In genomic region chrX:72943033-72943818, GRCh38 we compare ENCODE assay signal across 16 cellular contexts. TPM values are rescaled to one million over a fixed set of nuclear protein-coding genes. Genes with fewer than 3 reads are reported as not detected.
DNase-seq lines count a peak whose midpoint lies in the region; ATAC-seq and TF ChIP-seq lines count a peak whose summit lies in the region.
"Not testable (repeated sequence)": the region's sequence is repeated elsewhere in the genome, so short reads cannot be mapped to it uniquely, and the experiment has no call there.
"Had no signal": no experiment of that assay in that cellular context is flagged by ENCODE, and none has a peak within 500 bp of the region (broad histone marks: within the 10 kb centered on the region; RNA-seq: fewer than 3 reads in every experiment).

No MANE protein-coding gene starts in this region.

- POLR2A ChIA-PET in Panc1 (lab: Charles Lee); naive thymus-derived CD8-positive, alpha-beta T cell (lab: Charles Lee): not testable (repeated sequence)

- ATAC-seq in DND-41 (ENCODE audit: insufficient read depth, low read depth) (peak; percentile 80), GM19023 (IDR thresholded peaks at IDR 0.05; ENCODE audit: unreplicated experiment) (peak; percentile 58), GM21390 (IDR thresholded peaks at IDR 0.05; ENCODE audit: unreplicated experiment) (peak; percentile 73), HG02763 (IDR thresholded peaks at IDR 0.05; ENCODE audit: unreplicated experiment) (peak; percentile 70), HG03159 (IDR thresholded peaks at IDR 0.05; ENCODE audit: unreplicated experiment) (peak; percentile 59), Panc1 (0 out of 2 replicates have a peak, but pooled peaks have one; percentile 46), body of pancreas (peak; percentile 67)
- peak; percentile 86 to 87 for ATAC-seq in naive thymus-derived CD8-positive, alpha-beta T cell

- not testable (repeated sequence) for H3K9me3 ChIP-seq in DND-41 (ENCODE audit: insufficient read depth, low read length, severe bottlenecking); Panc1 (ENCODE audit: control insufficient read depth, insufficient read depth, low read depth, low read length); body of pancreas

- not testable (repeated sequence) for H3K27me3 ChIP-seq in DND-41 (ENCODE audit: insufficient read depth, low read length, poor library complexity); Panc1 (ENCODE audit: control insufficient read depth, insufficient read depth, low read length); body of pancreas

- H3K9me3 Mint-ChIP-seq in naive thymus-derived CD8-positive, alpha-beta T cell: not testable (repeated sequence)

- not testable (repeated sequence) for H3K27ac Mint-ChIP-seq in naive thymus-derived CD8-positive, alpha-beta T cell

- H3K27me3 Mint-ChIP-seq in naive thymus-derived CD8-positive, alpha-beta T cell: not testable (repeated sequence)

- not testable (repeated sequence) for H3K4me3 Mint-ChIP-seq in naive thymus-derived CD8-positive, alpha-beta T cell

- not testable (repeated sequence) for H3K36me3 ChIP-seq in DND-41 (ENCODE audit: insufficient read depth, low read length); Panc1 (ENCODE audit: control insufficient read depth, insufficient read depth, low read length); body of pancreas (replicated peaks in 1 of 2; ENCODE audit: insufficient read depth in 1 of 2, low read depth in 2 of 2)

- not testable (repeated sequence) for H2AFZ ChIP-seq in DND-41 (ENCODE audit: low read depth, low read length)

- not testable (repeated sequence) for H3K79me2 ChIP-seq in DND-41 (ENCODE audit: insufficient read depth, low read length)

- in situ Hi-C loops in Panc1 (cut with HindIII; ENCODE audit: low pct_unique_long_range_greater_than_20kb, low sequenced_read_pairs): not testable (repeated sequence)

- no CpG with 5 or more reads among the region's 44 CpGs for WGBS in body of pancreas, 2 donors

- intact Hi-C loops in Panc1 (cut with micrococcal nuclease; ENCODE audit: unreplicated experiment); body of pancreas (cut with DNase I): not testable (repeated sequence)

- not testable (repeated sequence) for H4K20me1 ChIP-seq in DND-41 (ENCODE audit: insufficient read depth, low read length)

- H3K4me2 ChIP-seq in DND-41 (ENCODE audit: insufficient read depth, low read length): not testable (repeated sequence)

- not testable (repeated sequence) for H3K9ac ChIP-seq in DND-41 (ENCODE audit: low read depth, low read length)

- TF ChIP-seq POLR2A in body of pancreas (IDR thresholded peaks at IDR 0.05): not testable (repeated sequence)

- TF ChIP-seq CTCF in DND-41 (IDR thresholded peaks at IDR 0.05; ENCODE audit: borderline replicate concordance, extremely low read depth, low read length, poor library complexity, severe bottlenecking); Panc1 (IDR thresholded peaks at IDR 0.05); body of pancreas (IDR thresholded peaks at IDR 0.05): not testable (repeated sequence)

- not testable (repeated sequence) for H3K4me1 ChIP-seq in DND-41 (ENCODE audit: insufficient read depth, low read length); Panc1 (ENCODE audit: control insufficient read depth, insufficient read depth, low read length); body of pancreas

- not testable (repeated sequence) for BruUV-seq in Panc1 (replicated peaks; lab: Mats Ljungman, UMichigan)

- H3K4me3 ChIP-seq in DND-41 (ENCODE audit: low read depth in 1 of 2, low read length in 2 of 2); Panc1 (ENCODE audit: low read depth in 2 of 2, low read length in 2 of 2); body of pancreas: not testable (repeated sequence)

- H3K36me3 Mint-ChIP-seq in naive thymus-derived CD8-positive, alpha-beta T cell: not testable (repeated sequence)

- DNase-seq in DND-41; Panc1 (ENCODE audit: low read depth, low spot score); body of pancreas; naive thymus-derived CD8-positive, alpha-beta T cell: not testable (repeated sequence)

- H3K4me1 Mint-ChIP-seq in naive thymus-derived CD8-positive, alpha-beta T cell: not testable (repeated sequence)

- not testable (repeated sequence) for H3K27ac ChIP-seq in DND-41 (ENCODE audit: low read length); Panc1 (ENCODE audit: low read length); body of pancreas

- CTCF ChIA-PET in Panc1 (lab: Charles Lee): not testable (repeated sequence)

RNA-seq across cellular contexts. Expression of gene DMRTC1, which starts 0.4 kb away (rescaled TPM):
- total RNA-seq in Panc1 (2021; ENCODE audit: unreplicated experiment) (0.31 TPM), body of pancreas (not detected)
- not detected for polyA plus RNA-seq in Panc1 (2012; ENCODE audit: insufficient read length)
- total RNA-seq in naive thymus-derived CD8-positive, alpha-beta T cell: 1 to 10 TPM; 1.2 to 1.3 TPM
- polyA plus RNA-seq in naive thymus-derived CD8-positive, alpha-beta T cell: under 1 TPM in 1 of 3 donors, not detected in 2; 0.15 TPM
- total RNA-seq: H9, PC-9, posterior vena cava, SJSA1, skeletal muscle tissue, suprapubic skin had no signal

RNA-seq across cellular contexts. Expression of gene FAM236A, which starts 5.2 kb away (rescaled TPM):
- total RNA-seq in Panc1 (2021; ENCODE audit: unreplicated experiment) (not detected), body of pancreas (not detected)
- polyA plus RNA-seq in Panc1 (2012; ENCODE audit: insufficient read length): not detected
- not detected for total RNA-seq in naive thymus-derived CD8-positive, alpha-beta T cell
- not detected for polyA plus RNA-seq in naive thymus-derived CD8-positive, alpha-beta T cell
- total RNA-seq: H9, lung, PC-9, posterior vena cava, SJSA1, skeletal muscle tissue, suprapubic skin had no signal
- polyA plus RNA-seq: IgD-negative memory B cell, lung had no signal

RNA-seq across cellular contexts. Expression of gene FAM236C, which starts 30.8 kb away (rescaled TPM):
- not detected for total RNA-seq in Panc1 (2021; ENCODE audit: unreplicated experiment)
- polyA plus RNA-seq in Panc1 (2012; ENCODE audit: insufficient read length): not detected
- not detected for total RNA-seq in body of pancreas
- total RNA-seq in naive thymus-derived CD8-positive, alpha-beta T cell: not detected
- polyA plus RNA-seq in naive thymus-derived CD8-positive, alpha-beta T cell: not detected
- total RNA-seq: H9, lung, PC-9, posterior vena cava, SJSA1, skeletal muscle tissue, suprapubic skin had no signal
- polyA plus RNA-seq: IgD-negative memory B cell, lung had no signal

RNA-seq across cellular contexts. Expression of gene PABPC1L2B, which starts 59.5 kb away (rescaled TPM):
- total RNA-seq in Panc1 (2021; ENCODE audit: unreplicated experiment): not detected
- polyA plus RNA-seq in Panc1 (2012; ENCODE audit: insufficient read length): not detected
- not detected for total RNA-seq in body of pancreas
- total RNA-seq in naive thymus-derived CD8-positive, alpha-beta T cell: not detected
- polyA plus RNA-seq in naive thymus-derived CD8-positive, alpha-beta T cell: not detected
- total RNA-seq: lung, PC-9, posterior vena cava, SJSA1, skeletal muscle tissue, suprapubic skin had no signal
- polyA plus RNA-seq: IgD-negative memory B cell, lung had no signal
